Comparison of ENCODE assay signal across 1 cellular context in genomic region chrX:39158801-39159657, GRCh38.
TF ChIP-seq lines count a peak whose summit lies in the region.

No MANE protein-coding gene starts in this region.

TF ChIP-seq in neural cell, 6 proteins besides CTCF, POLR2A, EP300 and RAD21 (continued from another document):
- TF ChIP-seq REST (IDR thresholded peaks at IDR 0.05; ENCODE audit: borderline replicate concordance) (no peak), TAF1 (IDR thresholded peaks at IDR 0.05; ENCODE audit: low read depth) (no peak), EZH2 (IDR thresholded peaks at IDR 0.05; ENCODE audit: borderline replicate concordance, insufficient read depth, low read length, poor library complexity, severe bottlenecking) (no peak)
